In genomic region chr4:8508266-8508665, GRCh38 we compare ENCODE assay signal across 19 cellular contexts.
DNase-seq lines count a peak whose midpoint lies in the region; ATAC-seq and TF ChIP-seq lines count a peak whose summit lies in the region.
"Had no signal": no experiment of that assay in that cellular context is flagged by ENCODE, and none has a peak within 500 bp of the region (broad histone marks: within the 10 kb centered on the region; RNA-seq: fewer than 3 reads in every experiment).

No MANE protein-coding gene starts in this region.

- H3K9me3 Mint-ChIP-seq in MCF 10A (ENCODE audit: unreplicated experiment), result no peaks in the 10 kb centered on the region
- H3K9me3 Mint-ChIP-seq in stimulated activated effector memory CD8-positive, alpha-beta T cell treated with anti-CD3 and anti-CD28 coated beads, Interleukin-12 subunit alpha, Interleukin-12 subunit beta, amount 100 ng/mL, for 72 hours, result peaks cover 4% of the 10 kb centered on the region

- H2BK12ac ChIP-seq in neuronal stem cell (ENCODE audit: low read length), result no peak overlapping the region

- H4K8ac ChIP-seq in neuronal stem cell (ENCODE audit: low read depth, low read length), result no peak overlapping the region

- CTCF ChIA-PET in MCF 10A (lab: Yijun Ruan, JAX), result no interaction called here

- H3K36me3 ChIP-seq in neuronal stem cell (replicated peaks in 1 of 2; ENCODE audit: control insufficient read depth in 2 of 2, insufficient read depth in 2 of 2, low read length in 2 of 2), result no peaks in the 10 kb centered on the region
- no peaks in the 10 kb centered on the region for H3K36me3 ChIP-seq in sigmoid colon
- H3K36me3 ChIP-seq: BE2C had no signal

- intact Hi-C loops in sigmoid colon (cut with DNase I) (no loop called here), MCF 10A (cut with micrococcal nuclease) (no loop called here)

- peaks cover 0 to 3% of the 10 kb centered on the region in 2 donors for H3K9me3 ChIP-seq in neuronal stem cell (replicated peaks in 1 of 2; ENCODE audit: control insufficient read depth in 2 of 2, insufficient read depth in 1 of 2, low read depth in 1 of 2, low read length in 2 of 2)
- H3K9me3 ChIP-seq in sigmoid colon, result no peaks in the 10 kb centered on the region
- H3K9me3 ChIP-seq: BE2C had no signal

- no peak overlapping the region for H4K91ac ChIP-seq in neuronal stem cell (ENCODE audit: low read depth, low read length, poor library complexity)

- peak overlapping the region; percentile 26 for H2BK5ac ChIP-seq in neuronal stem cell (ENCODE audit: low read length)

- no peak overlapping the region for H3K4me2 ChIP-seq in neuronal stem cell (ENCODE audit: insufficient read depth, low read length, poor library complexity, severe bottlenecking)

- BruUV-seq in MCF 10A (replicated peaks; lab: Mats Ljungman, UMichigan), result no TSS peak

- no peak for ATAC-seq in GM19035 (IDR thresholded peaks at IDR 0.05; ENCODE audit: unreplicated experiment)
- ATAC-seq in stimulated activated effector memory CD8-positive, alpha-beta T cell treated with anti-CD3 and anti-CD28 coated beads, Interleukin-12 subunit alpha, Interleukin-12 subunit beta, amount 100 ng/mL, for 72 hours, result no peak
- ATAC-seq: GM12878 had no signal

- DNase-seq in ecto neural progenitor cell (ENCODE audit: low spot score) (peak; percentile 26), neuronal stem cell (ENCODE audit: low spot score) (no peak), sigmoid colon (peak; percentile 57), MCF 10A (ENCODE audit: unreplicated experiment) (no peak), cerebellum (ENCODE audit: low spot score) (no peak)
- DNase-seq in stimulated activated effector memory CD8-positive, alpha-beta T cell treated with anti-CD3 and anti-CD28 coated beads, Interleukin-12 subunit alpha, Interleukin-12 subunit beta, amount 100 ng/mL, for 72 hours (ENCODE audit: low spot score in 2 of 2), result no peak
- DNase-seq: ACHN; BE2C; CD4-positive, CD25-positive, alpha-beta regulatory T cell; CD8-positive, alpha-beta memory T cell; COR-L47; DMS 273 treated with DMSO at 0.1 percent for 48 hours; DMS53; DND-41; EL; HCEC 1CT had no signal

- no peak for TF ChIP-seq EP300 in sigmoid colon (IDR thresholded peaks at IDR 0.05)

- no peak overlapping the region for H3K18ac ChIP-seq in neuronal stem cell (ENCODE audit: low read length)

- H2BK120ac ChIP-seq in neuronal stem cell (ENCODE audit: low read depth, low read length), result no peak overlapping the region

- no peak overlapping the region for H3K27ac Mint-ChIP-seq in MCF 10A (ENCODE audit: low read depth, unreplicated experiment)
- H3K27ac Mint-ChIP-seq in stimulated activated effector memory CD8-positive, alpha-beta T cell treated with anti-CD3 and anti-CD28 coated beads, Interleukin-12 subunit alpha, Interleukin-12 subunit beta, amount 100 ng/mL, for 72 hours, result no peak overlapping the region
- H3K27ac Mint-ChIP-seq: CD4-positive, CD25-positive, alpha-beta regulatory T cell; CD8-positive, alpha-beta memory T cell had no signal

- H2AK5ac ChIP-seq in neuronal stem cell (ENCODE audit: low read depth, low read length), result no peak overlapping the region

- peak overlapping the region; percentile 67 for H2BK15ac ChIP-seq in neuronal stem cell (ENCODE audit: low read length)

- H3K27me3 ChIP-seq in neuronal stem cell (ENCODE audit: control insufficient read depth in 3 of 3, insufficient read depth in 3 of 3, low read depth in 1 of 3, low read length in 3 of 3) (peaks cover 0 to 15% (median 0%) of the 10 kb centered on the region in 3 experiments), sigmoid colon (no peaks in the 10 kb centered on the region)
- H3K27me3 ChIP-seq: BE2C had no signal

- peaks cover 45% of the 10 kb centered on the region for H3K27me3 Mint-ChIP-seq in MCF 10A (ENCODE audit: insufficient read depth, unreplicated experiment)
- H3K27me3 Mint-ChIP-seq: CD4-positive, CD25-positive, alpha-beta regulatory T cell had no signal

- TF ChIP-seq CTCF in sigmoid colon (IDR thresholded peaks at IDR 0.05), result no peak
- TF ChIP-seq CTCF in MCF 10A (IDR thresholded peaks at IDR 0.05; ENCODE audit: unreplicated experiment), result no peak

- POLR2A ChIA-PET in MCF 10A (lab: Yijun Ruan, JAX), result no interaction called here

- peaks cover 8% of the 10 kb centered on the region for H3K4me1 Mint-ChIP-seq in MCF 10A (ENCODE audit: insufficient read depth, unreplicated experiment)
- no peaks in the 10 kb centered on the region for H3K4me1 Mint-ChIP-seq in stimulated activated effector memory CD8-positive, alpha-beta T cell treated with anti-CD3 and anti-CD28 coated beads, Interleukin-12 subunit alpha, Interleukin-12 subunit beta, amount 100 ng/mL, for 72 hours
- H3K4me1 Mint-ChIP-seq: CD4-positive, CD25-positive, alpha-beta regulatory T cell; CD8-positive, alpha-beta memory T cell had no signal

- H3K4me1 ChIP-seq in neuronal stem cell (ENCODE audit: control insufficient read depth in 2 of 2, insufficient read depth in 1 of 2, low read depth in 1 of 2, low read length in 2 of 2), result peaks cover 12 to 26% of the 10 kb centered on the region in 2 donors
- H3K4me1 ChIP-seq in sigmoid colon, result peaks cover 0 to 41% (median 34%) of the 10 kb centered on the region in 4 donors

- peak overlapping the region; percentile 37 for H3K23ac ChIP-seq in neuronal stem cell (ENCODE audit: low read depth, low read length, poor library complexity)

- TF ChIP-seq POLR2A in sigmoid colon (IDR thresholded peaks at IDR 0.05), result no peak

- no peak overlapping the region for H3K14ac ChIP-seq in neuronal stem cell (ENCODE audit: low read length)

- no peaks in the 10 kb centered on the region for H3K79me1 ChIP-seq in neuronal stem cell (ENCODE audit: low read depth, low read length)

- peaks cover 2% of the 10 kb centered on the region for H3K36me3 Mint-ChIP-seq in MCF 10A (ENCODE audit: insufficient read depth, unreplicated experiment)
- H3K36me3 Mint-ChIP-seq in stimulated activated effector memory CD8-positive, alpha-beta T cell treated with anti-CD3 and anti-CD28 coated beads, Interleukin-12 subunit alpha, Interleukin-12 subunit beta, amount 100 ng/mL, for 72 hours, result no peaks in the 10 kb centered on the region

- WGBS in neuronal stem cell (ENCODE audit: extremely low coverage in 2 of 2, insufficient read length in 2 of 2, insufficient replicate concordance in 1 of 2), 2 donors, result no CpG with 5 or more reads among the region's 13 CpGs
- WGBS in sigmoid colon, 2 donors, result 83 to 93% methylated on average over 13 of the region's 13 CpGs

- no peak overlapping the region for H3K4ac ChIP-seq in neuronal stem cell (ENCODE audit: low read length)

- no peak overlapping the region for H3K4me3 ChIP-seq in neuronal stem cell (ENCODE audit: low read length in 2 of 2)
- H3K4me3 ChIP-seq in sigmoid colon, result no peak overlapping the region
- H3K4me3 ChIP-seq: GM12878 had no signal

- H3K4me3 Mint-ChIP-seq in MCF 10A (ENCODE audit: unreplicated experiment), result no peak overlapping the region
- no peak overlapping the region for H3K4me3 Mint-ChIP-seq in stimulated activated effector memory CD8-positive, alpha-beta T cell treated with anti-CD3 and anti-CD28 coated beads, Interleukin-12 subunit alpha, Interleukin-12 subunit beta, amount 100 ng/mL, for 72 hours
- H3K4me3 Mint-ChIP-seq: CD4-positive, CD25-positive, alpha-beta regulatory T cell; CD8-positive, alpha-beta memory T cell had no signal

- no peak overlapping the region for H3K9ac ChIP-seq in neuronal stem cell (ENCODE audit: low read depth, low read length, poor library complexity)

- no peak overlapping the region for H2AFZ ChIP-seq in neuronal stem cell (ENCODE audit: low read length)

- no peak overlapping the region for H3K27ac ChIP-seq in neuronal stem cell (replicated peaks; ENCODE audit: low read length)
- H3K27ac ChIP-seq in sigmoid colon, result no peak overlapping the region
- H3K27ac ChIP-seq: HL-60 had no signal

Comparison
In these comparisons a context has a peak if more than half of its experiments do, and no peak if none do; other contexts are left out.
1. DNase-seq: peak in ecto neural progenitor cell (single experiment) and sigmoid colon (single experiment); none in neuronal stem cell (single experiment), MCF 10A (single experiment), cerebellum (single experiment) and stimulated activated effector memory CD8-positive, alpha-beta T cell treated with anti-CD3 and anti-CD28 coated beads, Interleukin-12 subunit alpha, Interleukin-12 subunit beta, amount 100 ng/mL, for 72 hours (0 of 2).